9 cellular contexts compared by ENCODE assay signal in genomic region chr14:23109769-23110168, GRCh38. TPM values are rescaled to one million over a fixed set of nuclear protein-coding genes. Genes with fewer than 3 reads are reported as not detected.
"Had no signal": no experiment of that assay in that cellular context is flagged by ENCODE, and none has a peak within 500 bp of the region (broad histone marks: within the 10 kb centered on the region; RNA-seq: fewer than 3 reads in every experiment).

No MANE protein-coding gene starts in this region.

- H3K27ac ChIP-seq: GM23248 had no signal

- H3K4me1 ChIP-seq: HAP-1 had no signal

- H3K4me3 Mint-ChIP-seq: GM23338, H9, HFFc6 had no signal

- DNase-seq: GOT3, H9 had no signal

- H3K4me3 ChIP-seq: GM23248, GM23338, HAP-1 had no signal

- H3K27ac Mint-ChIP-seq: GM23338, H9, HFFc6 had no signal

- H3K36me3 ChIP-seq: HAP-1 had no signal

- H3K9me3 Mint-ChIP-seq: HFFc6 had no signal

RNA-seq across cellular contexts. Expression of gene CIROP, which starts 5.0 kb away (rescaled TPM):
- total RNA-seq: GM23248, GM23338, H1, H4, H9, HFFc6 had no signal

RNA-seq across cellular contexts. Expression of gene CEBPE, which starts 9.3 kb away (rescaled TPM):
- total RNA-seq: GM23248, GM23338, H1, H4, H7, H9, HFFc6 had no signal
